16 cellular contexts compared by ENCODE assay signal in the genomic region with DNA sequence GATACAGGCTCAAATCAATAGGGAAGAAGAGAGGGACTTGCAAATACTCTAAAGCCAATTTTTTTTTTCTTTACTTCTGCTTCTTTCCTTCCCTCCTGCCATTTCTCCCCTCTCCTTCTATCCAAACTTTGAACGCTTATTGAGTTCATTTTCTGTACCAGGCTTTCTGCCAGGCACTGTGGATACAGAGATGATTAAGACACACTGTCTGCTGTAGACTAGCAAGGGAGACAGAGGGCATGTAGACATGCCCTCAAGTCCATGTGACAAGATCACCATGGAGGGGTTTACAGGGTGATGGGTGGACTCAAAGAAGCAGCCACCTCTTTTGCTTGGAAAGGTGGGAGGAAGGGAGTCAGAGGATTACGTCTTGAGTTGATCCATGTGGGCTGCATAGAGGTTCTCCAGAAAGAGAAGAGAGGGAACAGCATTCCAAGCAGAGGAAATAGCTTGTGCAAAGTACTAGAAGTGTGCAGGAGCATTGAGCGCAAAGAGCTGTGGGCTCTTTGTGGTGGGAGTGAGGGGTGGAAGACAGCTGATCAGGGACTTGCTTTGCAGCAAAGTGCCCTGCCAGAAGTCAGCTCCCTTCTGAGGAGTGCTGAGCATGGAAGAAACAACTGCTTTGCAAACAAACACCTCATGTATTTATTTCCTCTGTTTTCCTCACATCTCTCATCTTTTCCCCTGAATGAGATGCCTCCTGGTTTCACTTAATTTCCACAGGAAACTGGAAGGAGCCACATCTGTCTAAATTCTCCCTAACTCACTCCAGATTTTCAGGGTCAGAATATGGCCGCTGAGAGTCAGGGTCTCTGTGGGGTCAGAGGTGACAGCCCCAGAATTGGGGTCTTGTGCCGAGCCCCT.
"Had no signal": no experiment of that assay in that cellular context is flagged by ENCODE, and none has a peak within 500 bp of the region (broad histone marks: within the 10 kb centered on the region; RNA-seq: fewer than 3 reads in every experiment).

No MANE protein-coding gene starts in this region.

- DNase-seq: activated CD4-positive, alpha-beta T cell treated with anti-CD3 and anti-CD28 coated beads for 48 hours; activated effector memory CD4-positive, alpha-beta T cell treated with anti-CD3 and anti-CD28 coated beads, Interleukin-2, amount 50 U/mL, for 16 hours; activated T-cell treated with anti-CD3 and anti-CD28 coated beads, Interleukin-2, amount 50 U/mL, for 1 hour; aorta; colonic mucosa; effector memory CD4-positive, alpha-beta T cell; hippocampal formation; kidney glomerular epithelial cell; naive thymus-derived CD8-positive, alpha-beta T cell; occipital lobe; SHP77 had no signal

- ATAC-seq: naive thymus-derived CD8-positive, alpha-beta T cell; SK-N-SH treated with all-trans-retinoic acid at 6 μM for 48 hours had no signal

- H3K4me1 Mint-ChIP-seq: naive thymus-derived CD8-positive, alpha-beta T cell had no signal

- H3K4me3 ChIP-seq: colonic mucosa, lung, tibial nerve had no signal

- H3K27ac ChIP-seq: colonic mucosa had no signal

- H3K36me3 Mint-ChIP-seq: activated naive CD8-positive, alpha-beta T cell; naive thymus-derived CD8-positive, alpha-beta T cell had no signal

- H3K27ac Mint-ChIP-seq: activated naive CD8-positive, alpha-beta T cell; naive thymus-derived CD8-positive, alpha-beta T cell; T-helper 1 cell treated with Interleukin-12 subunit alpha and Interleukin-12 subunit beta and Interleukin-4 antibody, amounts not matched to agents 30 μg/mL and 1 μg/mL, for 36 hours had no signal

- H3K36me3 ChIP-seq: colonic mucosa, tibial nerve had no signal

- H3K4me1 ChIP-seq: colonic mucosa had no signal

- H3K27me3 ChIP-seq: colonic mucosa, tibial nerve had no signal

- H3K9me3 Mint-ChIP-seq: naive thymus-derived CD8-positive, alpha-beta T cell; T-helper 1 cell treated with Interleukin-12 subunit alpha and Interleukin-12 subunit beta and Interleukin-4 antibody, amounts not matched to agents 30 μg/mL and 1 μg/mL, for 36 hours had no signal

- H3K9me3 ChIP-seq: colonic mucosa, tibial nerve had no signal

- H3K4me3 Mint-ChIP-seq: activated naive CD8-positive, alpha-beta T cell; naive thymus-derived CD8-positive, alpha-beta T cell; T-helper 1 cell treated with Interleukin-12 subunit alpha and Interleukin-12 subunit beta and Interleukin-4 antibody, amounts not matched to agents 30 μg/mL and 1 μg/mL, for 36 hours had no signal
